ENCODE assay signal across 1 cellular context in the genomic region with DNA sequence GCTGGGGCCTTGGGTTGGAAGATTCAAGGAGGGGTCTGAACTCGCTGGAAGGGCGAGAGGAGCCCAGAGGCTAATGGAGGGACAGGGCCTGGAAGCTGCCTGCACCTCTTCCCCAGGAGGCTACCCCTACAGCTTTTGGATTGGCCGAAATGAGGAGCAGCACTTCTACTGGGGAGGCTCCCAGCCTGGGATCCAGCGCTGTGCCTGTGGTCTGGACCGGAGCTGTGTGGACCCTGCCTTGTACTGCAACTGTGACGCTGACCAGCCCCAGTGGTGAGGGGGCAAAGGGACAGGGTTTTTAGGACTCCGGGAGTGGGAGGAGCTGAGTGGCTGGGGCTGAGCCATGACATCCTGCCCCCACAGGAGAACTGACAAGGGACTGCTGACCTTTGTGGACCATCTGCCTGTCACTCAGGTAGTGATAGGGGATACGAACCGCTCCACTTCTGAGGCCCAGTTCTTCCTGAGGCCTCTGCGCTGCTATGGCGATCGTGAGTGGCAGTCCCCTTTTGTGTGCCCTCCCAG.
TF ChIP-seq lines count a peak whose summit lies in the region.

No MANE protein-coding gene starts in this region.

TF ChIP-seq in IMR-90, 13 proteins besides CTCF, POLR2A, EP300 and RAD21:
- TF ChIP-seq MXI1 (IDR thresholded peaks at IDR 0.05; ENCODE audit: borderline replicate concordance, low read depth, low read length) (no peak), MAFK (IDR thresholded peaks at IDR 0.05; ENCODE audit: low read depth, low read length) (no peak), RFX5 (IDR thresholded peaks at IDR 0.05; ENCODE audit: low read depth, low read length) (no peak), FOS (IDR thresholded peaks at IDR 0.05; ENCODE audit: low read depth, low read length) (no peak), SMC3 (IDR thresholded peaks at IDR 0.05; ENCODE audit: low read depth, low read length) (no peak), NFE2L2 (IDR thresholded peaks at IDR 0.05; ENCODE audit: low read depth, low read length) (no peak), BHLHE40 (IDR thresholded peaks at IDR 0.05; ENCODE audit: low read depth, low read length) (no peak), MAZ (IDR thresholded peaks at IDR 0.05; ENCODE audit: borderline replicate concordance, low read depth, low read length) (no peak), RCOR1 (IDR thresholded peaks at IDR 0.05; ENCODE audit: insufficient replicate concordance, low read length) (no peak), CHD1 (IDR thresholded peaks at IDR 0.05; ENCODE audit: low read depth, low read length) (no peak), CEBPB (IDR thresholded peaks at IDR 0.05; ENCODE audit: low read depth, low read length) (no peak)
- TF ChIP-seq, protein P1, sequence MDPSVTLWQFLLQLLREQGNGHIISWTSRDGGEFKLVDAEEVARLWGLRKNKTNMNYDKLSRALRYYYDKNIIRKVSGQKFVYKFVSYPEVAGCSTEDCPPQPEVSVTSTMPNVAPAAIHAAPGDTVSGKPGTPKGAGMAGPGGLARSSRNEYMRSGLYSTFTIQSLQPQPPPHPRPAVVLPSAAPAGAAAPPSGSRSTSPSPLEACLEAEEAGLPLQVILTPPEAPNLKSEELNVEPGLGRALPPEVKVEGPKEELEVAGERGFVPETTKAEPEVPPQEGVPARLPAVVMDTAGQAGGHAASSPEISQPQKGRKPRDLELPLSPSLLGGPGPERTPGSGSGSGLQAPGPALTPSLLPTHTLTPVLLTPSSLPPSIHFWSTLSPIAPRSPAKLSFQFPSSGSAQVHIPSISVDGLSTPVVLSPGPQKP (IDR thresholded peaks at IDR 0.05; ENCODE audit: borderline replicate concordance, low read depth, low read length): no peak
